8 cellular contexts compared by ENCODE assay signal in genomic region chr6:37024665-37025337, GRCh38. TPM values are rescaled to one million over a fixed set of nuclear protein-coding genes. Genes with fewer than 3 reads are reported as not detected.
A peak's percentile ranks its signal among the peaks of the same experiment; 100 is the strongest.
DNase-seq lines count a peak whose midpoint lies in the region; ATAC-seq and TF ChIP-seq lines count a peak whose summit lies in the region.

No MANE protein-coding gene starts in this region.

- peaks cover 35% of the 10 kb centered on the region for H3K4me1 Mint-ChIP-seq in MCF 10A (ENCODE audit: insufficient read depth, unreplicated experiment)

- no TSS peak for BruUV-seq in MCF 10A (replicated peaks; lab: Mats Ljungman, UMichigan)

- TF ChIP-seq RAD21 in SK-N-SH (IDR thresholded peaks at IDR 0.05; ENCODE audit: low read length): no peak

- H3K4me2 ChIP-seq in SK-N-SH: peak overlapping the region; percentile 53; the same call in 1 of the 2 replicates

- H2AFZ ChIP-seq in SK-N-SH (ENCODE audit: low read depth): no peak overlapping the region

- H4K20me1 ChIP-seq in SK-N-SH (ENCODE audit: insufficient read depth): no peaks in the 10 kb centered on the region

- H3K27ac ChIP-seq in SK-N-SH (ENCODE audit: low read depth in 2 of 2, low read length in 1 of 2) (no peak overlapping the region), tibial artery (no peak overlapping the region)

- H3K36me3 Mint-ChIP-seq in MCF 10A (ENCODE audit: insufficient read depth, unreplicated experiment): no peaks in the 10 kb centered on the region

- TF ChIP-seq CTCF in SK-N-SH (IDR thresholded peaks at IDR 0.05) (no peak), MCF 10A (IDR thresholded peaks at IDR 0.05; ENCODE audit: unreplicated experiment) (no peak), tibial artery (IDR thresholded peaks at IDR 0.05) (no peak)

- no peaks in the 10 kb centered on the region for H3K79me2 ChIP-seq in SK-N-SH (ENCODE audit: insufficient read depth)

- DNase-seq in ELR (ENCODE audit: low read depth) (peak; percentile 52), SK-N-SH (no peak), MCF 10A (ENCODE audit: unreplicated experiment) (peak; percentile 95), tibial artery (no peak), globus pallidus (ENCODE audit: low spot score) (no peak)
- peak; percentile 45 to 50 for DNase-seq in stimulated activated CD4-positive, alpha-beta T cell treated with anti-CD3 and anti-CD28 coated beads, Interleukin-15, amount 100 ng/mL, for 48 hours (ENCODE audit: low read depth in 2 of 2)

- CTCF ChIA-PET in SK-N-SH (lab: Yijun Ruan, JAX): interaction anchor here (0.7 to 26.3 kb wide), 4 partner anchors 19 to 258 kb away, joined by 3 to 678 read pairs (median 424); partner anchors contain the start of gene PIM1
- CTCF ChIA-PET in MCF 10A (lab: Yijun Ruan, JAX): interaction anchor here (0.6 to 16.7 kb wide), 7 partner anchors 10 to 184 kb away, joined by 3 to 359 read pairs (median 4); partner anchors contain the start of gene PIM1

- peaks cover 0 to 5% of the 10 kb centered on the region in 2 experiments; a peak in 2 of 4 replicates for H3K4me1 ChIP-seq in SK-N-SH (ENCODE audit: control insufficient read depth in 1 of 2, insufficient read depth in 2 of 2, low read depth in 1 of 2, low read length in 1 of 2)
- no peaks in the 10 kb centered on the region for H3K4me1 ChIP-seq in tibial artery

- peak overlapping the region; percentile 24 for H3K4me3 Mint-ChIP-seq in MCF 10A (ENCODE audit: unreplicated experiment)

- no peak overlapping the region for H3K4me3 ChIP-seq in SK-N-SH (ENCODE audit: low read depth in 2 of 2, low read length in 1 of 2)
- H3K4me3 ChIP-seq in tibial artery: no peak overlapping the region

- no peaks in the 10 kb centered on the region for H3K9me2 ChIP-seq in SK-N-SH

- intact Hi-C loops in MCF 10A (cut with micrococcal nuclease): no loop called here
- intact Hi-C loops in tibial artery (cut with DNase I; ENCODE audit: low total_unique reads): no loop called here

- no peaks in the 10 kb centered on the region for H3F3A ChIP-seq in SK-N-SH (replicated peaks; ENCODE audit: insufficient read depth)

- 52% methylated on average over 15 of the region's 15 CpGs for WGBS in SK-N-SH (ENCODE audit: low lambda C conversion rate)

- TF ChIP-seq EP300 in SK-N-SH (IDR thresholded peaks at IDR 0.05; ENCODE audit: borderline replicate concordance in 1 of 2, low read depth in 1 of 2, low read length in 1 of 2): no peak

- H3K27me3 ChIP-seq in SK-N-SH (ENCODE audit: insufficient read depth) (no peaks in the 10 kb centered on the region), tibial artery (peaks cover 0 to 2% of the 10 kb centered on the region in 2 donors)

- no peak for ATAC-seq in HG03354 (IDR thresholded peaks at IDR 0.05; ENCODE audit: poor library complexity, severe bottlenecking, unreplicated experiment)
- no peak for ATAC-seq in GM18907 (IDR thresholded peaks at IDR 0.05; ENCODE audit: unreplicated experiment)

- no peaks in the 10 kb centered on the region for H3K27me3 Mint-ChIP-seq in MCF 10A (ENCODE audit: insufficient read depth, unreplicated experiment)

- POLR2A ChIA-PET in SK-N-SH (lab: Yijun Ruan, JAX): no interaction called here
- POLR2A ChIA-PET in MCF 10A (lab: Yijun Ruan, JAX): interaction anchor here (0.5 to 9.7 kb wide), 17 partner anchors 8 to 233 kb away, joined by 3 to 117 read pairs (median 6); partner anchors contain the start of genes MTCH1, PIM1, PPIL1 and TBC1D22B

- no peak overlapping the region for H3K9ac ChIP-seq in SK-N-SH

- no peaks in the 10 kb centered on the region for H3K9me3 Mint-ChIP-seq in MCF 10A (ENCODE audit: unreplicated experiment)

- H3K9me3 ChIP-seq in SK-N-SH (no peaks in the 10 kb centered on the region), tibial artery (no peaks in the 10 kb centered on the region)

- H3K36me3 ChIP-seq in SK-N-SH (replicated peaks in 1 of 2; ENCODE audit: control insufficient read depth in 1 of 2, insufficient read depth in 2 of 2, low read length in 1 of 2) (no peaks in the 10 kb centered on the region), tibial artery (no peaks in the 10 kb centered on the region)

- H3K27ac Mint-ChIP-seq in MCF 10A (ENCODE audit: low read depth, unreplicated experiment): peak overlapping the region; percentile 82

TF ChIP-seq in SK-N-SH, 30 proteins besides CTCF, POLR2A, EP300 and RAD21:
- TF ChIP-seq TCF12 (IDR thresholded peaks at IDR 0.05) (0 out of 2 replicates have a peak, but pooled peaks have one; percentile 13), NFIC (IDR thresholded peaks at IDR 0.05; ENCODE audit: borderline replicate concordance) (peak; percentile 27; the same call in 1 of the 2 replicates), RXRA (IDR thresholded peaks at IDR 0.05; ENCODE audit: borderline replicate concordance, low read depth) (no peak), SMC3 (IDR thresholded peaks at IDR 0.05; ENCODE audit: low read depth, low read length) (no peak), FOSL2 (IDR thresholded peaks at IDR 0.05; ENCODE audit: borderline replicate concordance, low read depth) (peak; percentile 75; the same call in 1 of the 2 replicates)

RNA-seq across cellular contexts. Expression of gene FGD2, which starts 19.3 kb away (rescaled TPM):
- not detected in 2 replicates for polyA plus RNA-seq in SK-N-SH (2012; rRNA removed)
- 0.01 TPM in 1 of 2 replicates, not detected in the other for polyA plus RNA-seq in SK-N-SH (2012; cell fraction: cytosol; rRNA removed)
- polyA plus RNA-seq in SK-N-SH (2012; cell fraction: nucleus; rRNA removed): 0.13 and 0.16 TPM in 2 replicates
- not detected in 2 replicates for total RNA-seq in MCF 10A (2022)

RNA-seq across cellular contexts. Expression of gene MTCH1, which starts 38.8 kb away (rescaled TPM):
- 137 and 151 TPM in 2 replicates for polyA plus RNA-seq in SK-N-SH (2012; rRNA removed)
- 105 and 130 TPM in 2 replicates for polyA plus RNA-seq in SK-N-SH (2012; cell fraction: cytosol; rRNA removed)
- 211 and 216 TPM in 2 replicates for polyA plus RNA-seq in SK-N-SH (2012; cell fraction: nucleus; rRNA removed)
- total RNA-seq in MCF 10A (2022): 74.9 and 78.2 TPM in 2 replicates

Comparison
In these comparisons a context has a peak if more than half of its experiments do, and no peak if none do; other contexts are left out.
1. DNase-seq: peak in ELR (single experiment), MCF 10A (single experiment) and stimulated activated CD4-positive, alpha-beta T cell treated with anti-CD3 and anti-CD28 coated beads, Interleukin-15, amount 100 ng/mL, for 48 hours (2 of 2); none in SK-N-SH (single experiment), tibial artery (0 of 2) and globus pallidus (single experiment).